Comparison of ENCODE assay signal across 16 cellular contexts in genomic region chr6:121835662-121836061, GRCh38.
"Had no signal": no experiment of that assay in that cellular context is flagged by ENCODE, and none has a peak within 500 bp of the region (broad histone marks: within the 10 kb centered on the region; RNA-seq: fewer than 3 reads in every experiment).

No MANE protein-coding gene starts in this region.

- H3K27ac Mint-ChIP-seq: naive thymus-derived CD8-positive, alpha-beta T cell had no signal

- H3K27ac ChIP-seq: epithelial cell of prostate, esophagus muscularis mucosa, gastrocnemius medialis, heart right ventricle, left ventricle myocardium inferior, sigmoid colon, skin epidermis, stomach, thoracic aorta, uterus had no signal

- ATAC-seq: gastrocnemius medialis; heart right ventricle; mucosa of descending colon; naive thymus-derived CD8-positive, alpha-beta T cell had no signal

- DNase-seq: effector memory CD4-positive, alpha-beta T cell; gastrocnemius medialis; heart right ventricle; left ventricle myocardium inferior; mucosa of descending colon; naive thymus-derived CD8-positive, alpha-beta T cell; posterior cingulate gyrus; sigmoid colon; stimulated activated naive CD4-positive, alpha-beta T cell; stomach; substantia nigra; uterus had no signal

- H3K36me3 ChIP-seq: esophagus muscularis mucosa, gastrocnemius medialis, heart right ventricle, left ventricle myocardium inferior, sigmoid colon, stomach, thoracic aorta, uterus had no signal

- H3K36me3 Mint-ChIP-seq: naive thymus-derived CD8-positive, alpha-beta T cell had no signal

- H3K9me3 ChIP-seq: esophagus muscularis mucosa, gastrocnemius medialis, heart right ventricle, left ventricle myocardium inferior, mucosa of descending colon, sigmoid colon, stomach, thoracic aorta, uterus had no signal

- H3K4me3 Mint-ChIP-seq: naive thymus-derived CD8-positive, alpha-beta T cell had no signal

- H3K4me1 ChIP-seq: gastrocnemius medialis, stomach, uterus had no signal

- H3K4me3 ChIP-seq: esophagus muscularis mucosa, gastrocnemius medialis, heart right ventricle, left ventricle myocardium inferior, mucosa of descending colon, sigmoid colon, skin epidermis, stomach, thoracic aorta, uterus had no signal

- H3K27me3 ChIP-seq: esophagus muscularis mucosa, gastrocnemius medialis, heart right ventricle, sigmoid colon, stomach, uterus had no signal
